In the genomic region with DNA sequence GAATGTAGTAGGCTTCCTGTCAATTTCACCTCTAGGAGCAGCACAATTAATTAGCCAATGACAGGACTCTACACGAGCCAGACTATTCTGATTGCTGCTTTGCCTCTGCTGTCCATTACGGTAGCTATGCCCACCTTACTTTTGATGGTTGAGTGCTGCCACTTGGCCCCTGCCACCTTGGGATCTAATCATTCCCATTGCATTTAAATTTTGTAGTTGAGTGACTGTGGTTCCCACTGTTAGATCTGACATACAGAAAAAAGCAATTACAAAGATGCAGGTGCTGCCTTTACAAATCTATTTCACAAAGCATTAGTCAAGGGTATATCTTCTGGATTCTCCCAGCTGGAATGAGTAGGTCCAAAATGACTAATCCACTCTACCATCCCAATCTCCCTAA, we compare ENCODE assay signal across 35 cellular contexts.
"Had no signal": no experiment of that assay in that cellular context is flagged by ENCODE, and none has a peak within 500 bp of the region (broad histone marks: within the 10 kb centered on the region; RNA-seq: fewer than 3 reads in every experiment).

No MANE protein-coding gene starts in this region.

- H3K4me3 ChIP-seq: MG63 had no signal

- DNase-seq: Karpas-422, Kasumi-1, MG63, MM.1S, MV-4-11, NCI-H1048, NCI-H1092, NCI-H1092 treated with DMSO at 0.1 percent for 48 hours, NCI-H1105, NCI-H1105 treated with DMSO at 0.1 percent for 48 hours, NCI-H1417, NCI-H1417 treated with DMSO at 0.1 percent for 48 hours, NCI-H1436, NCI-H1436 treated with DMSO at 0.1 percent for 48 hours, NCI-H146, NCI-H1694, NCI-H1694 treated with DMSO at 0.1 percent for 48 hours, NCI-H187, NCI-H187 treated with DMSO at 0.1 percent for 48 hours, NCI-H1930, NCI-H2029, NCI-H2029 treated with DMSO at 0.1 percent for 48 hours, NCI-H2081, NCI-H2081 treated with DMSO at 0.1 percent for 48 hours, NCI-H2107, NCI-H2171, NCI-H2171 treated with DMSO at 0.1 percent for 48 hours, NCI-H2227 treated with DMSO at 0.1 percent for 48 hours, NCI-H226, NCI-H345, NCI-H446, NCI-H446 treated with DMSO at 0.1 percent for 48 hours, NCI-H510A, NCI-H510A treated with DMSO at 0.1 percent for 48 hours, NCI-H524 had no signal

- H3K36me3 ChIP-seq: MG63 had no signal

- H3K9me3 ChIP-seq: MG63 had no signal
